ENCODE assay signal across 20 cellular contexts in genomic region chr14:89540009-89540829, GRCh38.
DNase-seq lines count a peak whose midpoint lies in the region; ATAC-seq and TF ChIP-seq lines count a peak whose summit lies in the region.
"Had no signal": no experiment of that assay in that cellular context is flagged by ENCODE, and none has a peak within 500 bp of the region (broad histone marks: within the 10 kb centered on the region; RNA-seq: fewer than 3 reads in every experiment).

No MANE protein-coding gene starts in this region.

- peaks cover 28 to 80% (median 62%) of the 10 kb centered on the region in 4 donors for H3K4me1 Mint-ChIP-seq in CD4-positive, CD25-positive, alpha-beta regulatory T cell

- no peak for ATAC-seq in CD4-positive, CD25-positive, alpha-beta regulatory T cell (ENCODE audit: low read depth in 2 of 2)
- ATAC-seq in body of pancreas (peak; percentile 67), HG02973 (IDR thresholded peaks at IDR 0.05; ENCODE audit: unreplicated experiment) (no peak), aorta (ENCODE audit: low FRiP score) (no peak)
- ATAC-seq: GM12878, T-helper 17 cell had no signal

- no peaks in the 10 kb centered on the region for H3K27me3 ChIP-seq in CD4-positive, CD25-positive, alpha-beta regulatory T cell (ENCODE audit: control insufficient read depth, insufficient read depth, low read length)
- H3K27me3 ChIP-seq in HUES64 (ENCODE audit: insufficient read depth, low read length) (no peaks in the 10 kb centered on the region), body of pancreas (no peaks in the 10 kb centered on the region), aorta (ENCODE audit: control insufficient read depth in 1 of 2, insufficient read depth in 2 of 2, low read length in 1 of 2) (no peaks in the 10 kb centered on the region)

- no peaks in the 10 kb centered on the region for H3K36me3 ChIP-seq in CD4-positive, CD25-positive, alpha-beta regulatory T cell (ENCODE audit: control insufficient read depth, insufficient read depth, low read length)
- H3K36me3 ChIP-seq in HUES64 (ENCODE audit: insufficient read depth, low read length) (no peaks in the 10 kb centered on the region), body of pancreas (replicated peaks in 1 of 2; ENCODE audit: insufficient read depth in 1 of 2, low read depth in 2 of 2) (no peaks in the 10 kb centered on the region), mesodermal cell (ENCODE audit: control insufficient read depth, insufficient read depth, low read length) (peaks cover 3% of the 10 kb centered on the region), aorta (ENCODE audit: control insufficient read depth in 1 of 2, insufficient read depth in 2 of 2, low read length in 1 of 2) (peaks cover 0 to 4% of the 10 kb centered on the region in 2 donors)

- no peaks in the 10 kb centered on the region for H3K9me3 ChIP-seq in CD4-positive, CD25-positive, alpha-beta regulatory T cell (ENCODE audit: control insufficient read depth in 2 of 2, low read length in 2 of 2)
- no peaks in the 10 kb centered on the region for H3K9me3 ChIP-seq in HUES64 (ENCODE audit: insufficient read depth, low read depth, low read length)
- no peaks in the 10 kb centered on the region for H3K9me3 ChIP-seq in body of pancreas
- no peaks in the 10 kb centered on the region for H3K9me3 ChIP-seq in mesodermal cell (ENCODE audit: control insufficient read depth, low read length)
- H3K9me3 ChIP-seq in aorta (ENCODE audit: control insufficient read depth, low read length): no peaks in the 10 kb centered on the region

- H3K9me3 Mint-ChIP-seq in CD4-positive, CD25-positive, alpha-beta regulatory T cell: peaks cover 0 to 2% (median 0%) of the 10 kb centered on the region in 7 donors
- H3K9me3 Mint-ChIP-seq: activated T-helper 2 cell treated with anti-CD3 and anti-CD28 coated beads, Interferon-gamma antibody, Interleukin-2, Interleukin-4, amounts not matched to agents 10 μg/mL and 5 μg/mL and 100 μg/mL, durations not matched to agents 14 hours and 24 hours and 36 hours; central memory CD8-positive, alpha-beta T cell; memory B cell had no signal

- peaks cover 11% of the 10 kb centered on the region for H3K4me1 ChIP-seq in CD4-positive, CD25-positive, alpha-beta regulatory T cell (ENCODE audit: control insufficient read depth, insufficient read depth, low read length, poor library complexity, severe bottlenecking)
- H3K4me1 ChIP-seq in HUES64 (ENCODE audit: insufficient read depth, low read length) (peaks cover 28% of the 10 kb centered on the region), body of pancreas (peaks cover 17% of the 10 kb centered on the region), mesodermal cell (ENCODE audit: control insufficient read depth, insufficient read depth, low read length, poor library complexity, severe bottlenecking) (peaks cover 6% of the 10 kb centered on the region), aorta (ENCODE audit: control insufficient read depth in 1 of 2, insufficient read depth in 2 of 2, low read length in 2 of 2) (peaks cover 2 to 3% of the 10 kb centered on the region in 2 donors)

- TF ChIP-seq POLR2A in body of pancreas (IDR thresholded peaks at IDR 0.05): no peak

- peak overlapping the region in 2 of 3 donors; percentile 79 to 92 for H3K27ac Mint-ChIP-seq in CD4-positive, CD25-positive, alpha-beta regulatory T cell
- H3K27ac Mint-ChIP-seq: activated T-helper 2 cell treated with anti-CD3 and anti-CD28 coated beads, Interferon-gamma antibody, Interleukin-2, Interleukin-4, amounts not matched to agents 10 μg/mL and 5 μg/mL and 100 μg/mL, durations not matched to agents 14 hours and 24 hours and 36 hours; memory B cell; T-helper 17 cell had no signal

- no peak overlapping the region for H3K27ac ChIP-seq in CD4-positive, CD25-positive, alpha-beta regulatory T cell (ENCODE audit: insufficient read depth, low read length, poor library complexity, severe bottlenecking)
- H3K27ac ChIP-seq in HUES64 (ENCODE audit: low read depth, low read length) (0 out of 2 replicates have a peak overlapping the region, but pooled peaks have one; percentile 8), body of pancreas (peak overlapping the region in 3 of 4 donors; percentile 15 to 32 (median 27)), mesodermal cell (ENCODE audit: low read depth, low read length, severe bottlenecking) (peak overlapping the region; percentile 3), aorta (ENCODE audit: low read depth in 1 of 2, low read length in 2 of 2) (no peak overlapping the region)

- WGBS in HUES64: 95% methylated on average over 20 of the region's 20 CpGs
- 64 to 71% methylated on average over 20 of the region's 20 CpGs for WGBS in body of pancreas, 2 donors
- WGBS in mesodermal cell (ENCODE audit: insufficient coverage in 2 of 2), 2 experiments: 95 to 96% methylated on average over 16 to 17 of the region's 20 CpGs
- 76 to 83% methylated on average over 20 of the region's 20 CpGs for WGBS in aorta, 2 donors

- TF ChIP-seq CTCF in body of pancreas (IDR thresholded peaks at IDR 0.05): peak in 1 of 7 experiments; percentile 4

- H3K27me3 Mint-ChIP-seq in CD4-positive, CD25-positive, alpha-beta regulatory T cell: no peaks in the 10 kb centered on the region
- H3K27me3 Mint-ChIP-seq: central memory CD8-positive, alpha-beta T cell; memory B cell; T-helper 17 cell had no signal

- intact Hi-C loops in body of pancreas (cut with DNase I) (no loop called here), aorta (cut with DNase I) (no loop called here)

- H3K36me3 Mint-ChIP-seq in CD4-positive, CD25-positive, alpha-beta regulatory T cell: peaks cover 11% of the 10 kb centered on the region

- peak overlapping the region; percentile 38 for H3K4me3 ChIP-seq in CD4-positive, CD25-positive, alpha-beta regulatory T cell (ENCODE audit: low read depth, low read length)
- H3K4me3 ChIP-seq in HUES64 (ENCODE audit: low read length): no peak overlapping the region
- H3K4me3 ChIP-seq in body of pancreas: no peak overlapping the region
- H3K4me3 ChIP-seq in mesodermal cell (ENCODE audit: extremely low read depth, insufficient read depth, low read length, poor library complexity, severe bottlenecking): no peak overlapping the region
- H3K4me3 ChIP-seq in aorta (ENCODE audit: low read length in 2 of 2): no peak overlapping the region
- H3K4me3 ChIP-seq: GM12878 had no signal

- no peak overlapping the region for H3K9ac ChIP-seq in HUES64 (ENCODE audit: low read depth, low read length)

- peak overlapping the region in 2 of 4 donors; percentile 27 to 71 for H3K4me3 Mint-ChIP-seq in CD4-positive, CD25-positive, alpha-beta regulatory T cell
- H3K4me3 Mint-ChIP-seq: central memory CD8-positive, alpha-beta T cell; memory B cell; T-helper 17 cell had no signal

- peak in 1 of 3 donors; percentile 51 for DNase-seq in CD4-positive, CD25-positive, alpha-beta regulatory T cell
- peak; percentile 16 to 53 (median 34) for DNase-seq in body of pancreas
- DNase-seq in NCI-H1694 (lab: John Stamatoyannopoulos, UW): no peak
- DNase-seq in AG20443 (ENCODE audit: low spot score): no peak
- DNase-seq in aorta: no peak
- DNase-seq: activated CD4-positive, alpha-beta T cell treated with anti-CD3 and anti-CD28 coated beads, Interleukin-2, amount 50 U/mL, for 4 hours; AML-193; DMS79; NCI-H1092; NCI-H345; stimulated activated CD4-positive, alpha-beta T cell treated with anti-CD3 and anti-CD28 coated beads, Interleukin-4, amount 100 ng/mL, for 4 hours; stimulated activated naive CD4-positive, alpha-beta T cell; T-helper 17 cell had no signal

Comparison
In these comparisons a context has a peak if more than half of its experiments do, and no peak if none do; other contexts are left out.
1. DNase-seq: peak in body of pancreas (4 of 4); none in NCI-H1694 (single experiment), AG20443 (single experiment) and aorta (0 of 2).
2. H3K27ac ChIP-seq: peak in HUES64 (single experiment), body of pancreas (3 of 4) and mesodermal cell (single experiment); none in CD4-positive, CD25-positive, alpha-beta regulatory T cell (single experiment) and aorta (0 of 2).